ENCODE assay signal across 24 cellular contexts in genomic region chr17:47222032-47222431, GRCh38. TPM values are rescaled to one million over a fixed set of nuclear protein-coding genes. Genes with fewer than 3 reads are reported as not detected.
DNase-seq lines count a peak whose midpoint lies in the region; ATAC-seq and TF ChIP-seq lines count a peak whose summit lies in the region.
"Had no signal": no experiment of that assay in that cellular context is flagged by ENCODE, and none has a peak within 500 bp of the region (broad histone marks: within the 10 kb centered on the region; RNA-seq: fewer than 3 reads in every experiment).

No MANE protein-coding gene starts in this region.

- H3K36me3 Mint-ChIP-seq in natural killer cell = no peaks in the 10 kb centered on the region
- no peaks in the 10 kb centered on the region for H3K36me3 Mint-ChIP-seq in natural killer cell treated with Interleukin-12 subunit alpha and Interleukin-12 subunit beta and Interleukin-15 and Interleukin-18, amount 100 ng/mL, for 72 hours
- peaks cover 4% of the 10 kb centered on the region for H3K36me3 Mint-ChIP-seq in central memory CD8-positive, alpha-beta T cell (ENCODE audit: insufficient read depth)

- no peaks in the 10 kb centered on the region for H3K9me3 ChIP-seq in mucosa of descending colon

- DNase-seq in natural killer cell = no peak
- no peak for DNase-seq in natural killer cell treated with Interleukin-12 subunit alpha and Interleukin-12 subunit beta and Interleukin-15 and Interleukin-18, amount 100 ng/mL, for 72 hours (ENCODE audit: low spot score)
- no peak for DNase-seq in central memory CD8-positive, alpha-beta T cell (ENCODE audit: low spot score in 2 of 2)
- no peak for DNase-seq in mucosa of descending colon
- no peak for DNase-seq in NCI-H1417 (lab: John Stamatoyannopoulos, UW)
- DNase-seq in SIG-M5 (lab: John Stamatoyannopoulos, UW) = no peak
- no peak for DNase-seq in HUDEP-2 (lab: John Stamatoyannopoulos, UW; ENCODE audit: unreplicated experiment in 76 of 76)
- DNase-seq: Calu3; DMS79 treated with DMSO at 0.1 percent for 48 hours; GF-D8; HCEC 1CT; Karpas-422; MV-4-11; NCI-H1105; NCI-H146; NCI-H1930; NCI-H446 treated with DMSO at 0.1 percent for 48 hours; NCI-H526; NCI-H82; NK-92 treated with Interleukin-12 subunit alpha and Interleukin-12 subunit beta, amount 100 ng/mL, for 24 hours; PC-3 had no signal

- H3K4me1 ChIP-seq in mucosa of descending colon (ENCODE audit: low read depth) = no peaks in the 10 kb centered on the region

- H3K27ac Mint-ChIP-seq in natural killer cell = peak overlapping the region; percentile 51 to 87
- peak overlapping the region in 1 of 2 donors; percentile 61 for H3K27ac Mint-ChIP-seq in natural killer cell treated with Interleukin-12 subunit alpha and Interleukin-12 subunit beta and Interleukin-15 and Interleukin-18, amount 100 ng/mL, for 72 hours
- H3K27ac Mint-ChIP-seq in central memory CD8-positive, alpha-beta T cell (ENCODE audit: low read depth) = peak overlapping the region; percentile 35

- no peak overlapping the region for H3K4me3 Mint-ChIP-seq in natural killer cell
- H3K4me3 Mint-ChIP-seq in natural killer cell treated with Interleukin-12 subunit alpha and Interleukin-12 subunit beta and Interleukin-15 and Interleukin-18, amount 100 ng/mL, for 72 hours = no peak overlapping the region
- no peak overlapping the region for H3K4me3 Mint-ChIP-seq in central memory CD8-positive, alpha-beta T cell

- peaks cover 32 to 42% of the 10 kb centered on the region in 2 donors for H3K4me1 Mint-ChIP-seq in natural killer cell
- H3K4me1 Mint-ChIP-seq in natural killer cell treated with Interleukin-12 subunit alpha and Interleukin-12 subunit beta and Interleukin-15 and Interleukin-18, amount 100 ng/mL, for 72 hours (ENCODE audit: low read depth in 2 of 2) = peaks cover 34 to 39% of the 10 kb centered on the region in 2 donors
- H3K4me1 Mint-ChIP-seq in central memory CD8-positive, alpha-beta T cell = peaks cover 44% of the 10 kb centered on the region

- H3K36me3 ChIP-seq in mucosa of descending colon (ENCODE audit: low read depth) = no peaks in the 10 kb centered on the region
- H3K36me3 ChIP-seq: SJSA1 had no signal

- ATAC-seq in natural killer cell = no peak
- ATAC-seq in natural killer cell treated with Interleukin-12 subunit alpha and Interleukin-12 subunit beta and Interleukin-15 and Interleukin-18, amount 100 ng/mL, for 72 hours = no peak
- ATAC-seq in central memory CD8-positive, alpha-beta T cell (replicated peaks; ENCODE audit: extremely low read depth, poor library complexity, severe bottlenecking) = no peak
- ATAC-seq in mucosa of descending colon = peak; percentile 34
- ATAC-seq: PC-3 had no signal

- H3K9me3 Mint-ChIP-seq in natural killer cell = no peaks in the 10 kb centered on the region
- no peaks in the 10 kb centered on the region for H3K9me3 Mint-ChIP-seq in natural killer cell treated with Interleukin-12 subunit alpha and Interleukin-12 subunit beta and Interleukin-15 and Interleukin-18, amount 100 ng/mL, for 72 hours
- H3K9me3 Mint-ChIP-seq in central memory CD8-positive, alpha-beta T cell = no peaks in the 10 kb centered on the region

- TF ChIP-seq CTCF in natural killer cell (IDR thresholded peaks at IDR 0.05) (no peak), mucosa of descending colon (IDR thresholded peaks at IDR 0.05) (no peak)

- intact Hi-C loops in natural killer cell (cut with micrococcal nuclease) (no loop called here), mucosa of descending colon (cut with DNase I, micrococcal nuclease) (loop anchor here in 1 of 2 donors (10.0 kb wide), 1 partner anchor 393 kb away; no protein-coding TSS in a partner anchor)

- no peaks in the 10 kb centered on the region for H3K27me3 Mint-ChIP-seq in natural killer cell (ENCODE audit: low read depth in 2 of 2)
- no peaks in the 10 kb centered on the region for H3K27me3 Mint-ChIP-seq in natural killer cell treated with Interleukin-12 subunit alpha and Interleukin-12 subunit beta and Interleukin-15 and Interleukin-18, amount 100 ng/mL, for 72 hours
- no peaks in the 10 kb centered on the region for H3K27me3 Mint-ChIP-seq in central memory CD8-positive, alpha-beta T cell

- no peak overlapping the region for H3K4me3 ChIP-seq in mucosa of descending colon
- H3K4me3 ChIP-seq: SJSA1 had no signal

RNA-seq across cellular contexts. Expression of gene MYL4, which starts 12.9 kb away (rescaled TPM):
- total RNA-seq in natural killer cell (under 1 TPM in 1 of 3 donors, not detected in 2; 0.33 TPM), mucosa of descending colon (1 to 10 TPM in 1 of 3 donors, under 1 TPM in 1, not detected in 1; 0.49 to 1.4 TPM)
- total RNA-seq in natural killer cell treated with Interleukin-12 subunit alpha and Interleukin-12 subunit beta and Interleukin-15 and Interleukin-18, amount 100 ng/mL, for 72 hours = 1 to 10 TPM in 1 of 2 donors, under 1 TPM in 1; 0.92 to 1.1 TPM
- total RNA-seq: Calu3, H1, M059J had no signal

RNA-seq across cellular contexts. Expression of gene ITGB3, which starts 31.6 kb away (rescaled TPM):
- total RNA-seq in natural killer cell = 10 to 100 TPM in 2 of 3 donors, 1 to 10 TPM in 1; 4.2 to 30.6 (median 11.6) TPM
- total RNA-seq in natural killer cell treated with Interleukin-12 subunit alpha and Interleukin-12 subunit beta and Interleukin-15 and Interleukin-18, amount 100 ng/mL, for 72 hours = under 1 TPM in 1 of 2 donors, not detected in 1; 0.39 TPM
- 10 to 100 TPM in 1 of 3 donors, 1 to 10 TPM in 2; 3.9 to 58.4 (median 6.8) TPM for total RNA-seq in mucosa of descending colon

RNA-seq across cellular contexts. Expression of gene CDC27, which starts 32.9 kb away (rescaled TPM):
- total RNA-seq in natural killer cell (10 to 100 TPM; 77.3 to 87.3 (median 78.8) TPM), mucosa of descending colon (10 to 100 TPM; 52.0 to 67.5 (median 54.8) TPM)
- total RNA-seq in natural killer cell treated with Interleukin-12 subunit alpha and Interleukin-12 subunit beta and Interleukin-15 and Interleukin-18, amount 100 ng/mL, for 72 hours = 100 to 1,000 TPM; 134 to 141 TPM
